Comparison of ENCODE assay signal across 25 cellular contexts in the genomic region with DNA sequence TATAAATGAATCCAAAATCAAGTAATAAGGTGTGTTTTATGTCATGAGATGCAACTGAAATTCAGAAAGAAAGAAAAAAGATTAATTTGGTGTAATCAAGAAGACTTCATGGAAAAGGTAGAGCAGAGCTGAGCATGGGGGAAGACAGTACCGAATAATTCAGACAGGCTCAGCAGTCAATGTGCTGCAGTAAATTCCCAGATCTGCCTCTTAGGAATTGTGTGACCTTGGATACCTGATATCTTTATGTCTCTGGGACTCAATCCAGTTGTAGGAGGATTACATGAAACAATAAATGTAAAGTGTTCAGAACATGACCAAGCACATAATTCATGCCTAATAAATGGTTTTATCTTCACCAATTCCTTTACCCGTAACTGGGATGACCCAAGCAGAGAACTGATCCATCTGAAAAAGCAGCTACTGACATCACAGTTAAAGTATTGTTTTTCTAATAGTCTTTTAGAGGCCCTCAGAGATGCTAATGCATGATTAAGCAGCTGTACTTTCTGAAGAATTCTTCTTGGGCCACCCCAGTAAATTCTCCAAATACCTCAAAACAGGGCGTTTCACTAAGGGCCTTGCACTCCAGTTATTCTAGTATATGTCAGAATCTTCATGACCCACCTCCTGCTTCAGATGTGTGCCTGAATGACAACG. TPM values are rescaled to one million over a fixed set of nuclear protein-coding genes. Genes with fewer than 3 reads are reported as not detected.
DNase-seq lines count a peak whose midpoint lies in the region; ATAC-seq, FAIRE-seq and TF ChIP-seq lines count a peak whose summit lies in the region.
"Had no signal": no experiment of that assay in that cellular context is flagged by ENCODE, and none has a peak within 500 bp of the region (broad histone marks: within the 10 kb centered on the region; RNA-seq: fewer than 3 reads in every experiment).

No MANE protein-coding gene starts in this region.

- H3K79me2 ChIP-seq in astrocyte (ENCODE audit: insufficient read depth, low read length), result no peaks in the 10 kb centered on the region

- H3K4me1 ChIP-seq in astrocyte (ENCODE audit: insufficient read depth, low read length) (no peaks in the 10 kb centered on the region), small intestine (ENCODE audit: control insufficient read depth in 2 of 2, insufficient read depth in 1 of 2, low read depth in 1 of 2, low read length in 1 of 2) (peaks cover 4 to 10% of the 10 kb centered on the region in 2 donors)

- H2AFZ ChIP-seq in astrocyte (ENCODE audit: low read depth, low read length), result no peak overlapping the region

- ATAC-seq in GM19035 (IDR thresholded peaks at IDR 0.05; ENCODE audit: unreplicated experiment) (no peak), HG02571 (IDR thresholded peaks at IDR 0.05; ENCODE audit: unreplicated experiment) (no peak)
- ATAC-seq: activated CD8-positive, alpha-beta T cell treated with anti-CD3 and anti-CD28 coated beads for 36 hours; Panc1 had no signal

- H3K27ac Mint-ChIP-seq in HFFc6 (no peak overlapping the region), astrocyte (ENCODE audit: unreplicated experiment) (peak overlapping the region; percentile 63)
- H3K27ac Mint-ChIP-seq: activated CD8-positive, alpha-beta T cell treated with anti-CD3 and anti-CD28 coated beads for 36 hours; activated T-cell treated with anti-CD3 and anti-CD28 coated beads, Interleukin-2, amount 50 U/mL, for 24 hours; CD8-positive, alpha-beta memory T cell; IgD-negative memory B cell had no signal

- H3K4me3 ChIP-seq in astrocyte (ENCODE audit: insufficient read depth, low read depth, low read length) (no peak overlapping the region), kidney epithelial cell (ENCODE audit: low read depth, low read length) (no peak overlapping the region), small intestine (ENCODE audit: low read depth in 1 of 2, low read length in 2 of 2) (no peak overlapping the region)

- no peaks in the 10 kb centered on the region for H4K20me1 ChIP-seq in astrocyte (ENCODE audit: insufficient read depth, low read length)

- no peak for FAIRE-seq in astrocyte (lab: Jason Lieb, UNC)
- no peak for FAIRE-seq in small intestine (lab: Jason Lieb, UNC)
- FAIRE-seq: GM18507, keratinocyte had no signal

- no peaks in the 10 kb centered on the region for H3K4me1 Mint-ChIP-seq in HFFc6 (ENCODE audit: low read depth)
- peaks cover 12% of the 10 kb centered on the region for H3K4me1 Mint-ChIP-seq in astrocyte (ENCODE audit: low read depth, unreplicated experiment)

- H3K9me3 Mint-ChIP-seq in HFFc6 (peaks cover 49% of the 10 kb centered on the region), astrocyte (ENCODE audit: unreplicated experiment) (peaks cover 2% of the 10 kb centered on the region)
- H3K9me3 Mint-ChIP-seq: activated CD8-positive, alpha-beta T cell treated with anti-CD3 and anti-CD28 coated beads for 36 hours; activated T-cell treated with anti-CD3 and anti-CD28 coated beads, Interleukin-2, amount 50 U/mL, for 24 hours; CD8-positive, alpha-beta memory T cell; IgD-negative memory B cell had no signal

- H3K36me3 Mint-ChIP-seq in HFFc6 (ENCODE audit: low read depth) (no peaks in the 10 kb centered on the region; the same call in 1 of the 2 replicates), astrocyte (ENCODE audit: low read depth, unreplicated experiment) (no peaks in the 10 kb centered on the region)
- H3K36me3 Mint-ChIP-seq: CD8-positive, alpha-beta memory T cell; IgD-negative memory B cell had no signal

- DNase-seq in HFFc6 (peak; percentile 25), astrocyte (ENCODE audit: low read depth) (no peak), kidney epithelial cell (ENCODE audit: low read depth) (peak; percentile 7), small intestine (peak; percentile 55), Kasumi-1 (lab: John Stamatoyannopoulos, UW) (no peak)
- DNase-seq: activated CD8-positive, alpha-beta T cell treated with anti-CD3 and anti-CD28 coated beads for 36 hours; activated naive CD4-positive, alpha-beta T cell treated with anti-CD3 and anti-CD28 coated beads, Interleukin-2, amount 50 U/mL, for 16 hours; activated T-cell treated with anti-CD3 and anti-CD28 coated beads, Interleukin-2, amount 50 U/mL, for 24 hours; aorta; CD8-positive, alpha-beta memory T cell; DND-41; NCI-H1694; NCI-H82; stimulated activated CD4-positive, alpha-beta T cell treated with anti-CD3 and anti-CD28 coated beads, Interleukin-12 subunit alpha, Interleukin-12 subunit beta, amount 100 ng/mL, for 4 hours had no signal

- H3K4me2 ChIP-seq in astrocyte (ENCODE audit: low read length), result no peak overlapping the region

- H3K27me3 ChIP-seq in astrocyte (ENCODE audit: insufficient read depth, low read length) (no peaks in the 10 kb centered on the region), kidney epithelial cell (ENCODE audit: control insufficient read depth, insufficient read depth, low read length) (no peaks in the 10 kb centered on the region), small intestine (ENCODE audit: control insufficient read depth in 2 of 2, insufficient read depth in 2 of 2, low read length in 2 of 2) (no peaks in the 10 kb centered on the region)

- no peaks in the 10 kb centered on the region for H3K36me3 ChIP-seq in astrocyte (ENCODE audit: insufficient read depth, low read length)
- no peaks in the 10 kb centered on the region for H3K36me3 ChIP-seq in kidney epithelial cell (ENCODE audit: control insufficient read depth, insufficient read depth, low read length)
- no peaks in the 10 kb centered on the region for H3K36me3 ChIP-seq in small intestine (ENCODE audit: control insufficient read depth in 2 of 2, insufficient read depth in 2 of 2, low read length in 2 of 2)

- H3K4me3 Mint-ChIP-seq in HFFc6, result no peak overlapping the region
- no peak overlapping the region for H3K4me3 Mint-ChIP-seq in astrocyte (ENCODE audit: unreplicated experiment)
- H3K4me3 Mint-ChIP-seq: activated CD8-positive, alpha-beta T cell treated with anti-CD3 and anti-CD28 coated beads for 36 hours; activated T-cell treated with anti-CD3 and anti-CD28 coated beads, Interleukin-2, amount 50 U/mL, for 24 hours; CD8-positive, alpha-beta memory T cell; IgD-negative memory B cell had no signal

- H3K27me3 Mint-ChIP-seq in HFFc6 (ENCODE audit: insufficient read depth), result peaks cover 2% of the 10 kb centered on the region; the same call in 1 of the 2 replicates
- H3K27me3 Mint-ChIP-seq in astrocyte (ENCODE audit: low read depth, unreplicated experiment), result no peaks in the 10 kb centered on the region
- H3K27me3 Mint-ChIP-seq: IgD-negative memory B cell had no signal

- peak overlapping the region; percentile 56 for H3K27ac ChIP-seq in astrocyte (ENCODE audit: low read depth, low read length)
- H3K27ac ChIP-seq in small intestine (ENCODE audit: low read depth in 1 of 2, low read length in 1 of 2), result no peak overlapping the region

- TF ChIP-seq CTCF in HFFc6 (IDR thresholded peaks at IDR 0.05) (no peak), astrocyte (IDR thresholded peaks at IDR 0.05; ENCODE audit: insufficient read depth, low read depth, low read length) (no peak), kidney epithelial cell (IDR thresholded peaks at IDR 0.05; ENCODE audit: insufficient read depth, low read length, poor library complexity, severe bottlenecking) (no peak)

- WGBS in small intestine, 3 donors, result 41 to 67% (median 42%) methylated on average over 4 of the region's 4 CpGs

- H3K9me3 ChIP-seq in astrocyte (ENCODE audit: insufficient read depth, low read depth, low read length) (peaks cover 3% of the 10 kb centered on the region), small intestine (ENCODE audit: control insufficient read depth, low read depth) (no peaks in the 10 kb centered on the region)

- H3K9ac ChIP-seq in astrocyte (ENCODE audit: low read length), result no peak overlapping the region

RNA-seq across cellular contexts. Expression of a gene that starts 7.8 kb away (rescaled TPM):
- under 1 TPM in 1 of 6 experiments, not detected in 5; 0.18 TPM for total RNA-seq in HFFc6 (2021; fragmentation: NEBNext Ultra II Directional; extraction: Animal tissue kit (Norgen Biotek cat#: 25700))
- 0.31 TPM in 1 of 2 replicates, not detected in the other for total RNA-seq in astrocyte
- total RNA-seq in kidney epithelial cell, result not detected in 2 replicates
- polyA plus RNA-seq in small intestine, result under 1 TPM in 1 of 3 donors, not detected in 2; 0.04 TPM
- total RNA-seq: activated CD8-positive, alpha-beta T cell treated with anti-CD3 and anti-CD28 coated beads for 36 hours; aorta; CD8-positive, alpha-beta memory T cell; fibroblast of lung; mesenteric fat pad; SK-MEL-5; T-helper 2 cell treated with Interferon-gamma antibody and Interleukin-4, amounts not matched to agents 100 ng/mL and 5 ng/mL, for 36 hours had no signal
- polyA plus RNA-seq: CD8-positive, alpha-beta memory T cell; fibroblast of lung; IgD-negative memory B cell; keratinocyte had no signal

RNA-seq across cellular contexts. Expression of a gene that starts 14.8 kb away (rescaled TPM):
- total RNA-seq in HFFc6 (2021; fragmentation: NEBNext Ultra II Directional; extraction: Animal tissue kit (Norgen Biotek cat#: 25700)), result not detected
- not detected in 2 replicates for total RNA-seq in astrocyte
- total RNA-seq in kidney epithelial cell, result not detected in 2 replicates
- not detected for polyA plus RNA-seq in small intestine
- total RNA-seq: activated CD8-positive, alpha-beta T cell treated with anti-CD3 and anti-CD28 coated beads for 36 hours; aorta; CD8-positive, alpha-beta memory T cell; fibroblast of lung; mesenteric fat pad; SK-MEL-5; T-helper 2 cell treated with Interferon-gamma antibody and Interleukin-4, amounts not matched to agents 100 ng/mL and 5 ng/mL, for 36 hours had no signal
- polyA plus RNA-seq: aorta; CD8-positive, alpha-beta memory T cell; fibroblast of lung; IgD-negative memory B cell; keratinocyte; thymus had no signal

RNA-seq across cellular contexts. Expression of a gene that starts 44.8 kb away (rescaled TPM):
- total RNA-seq in HFFc6 (2021; fragmentation: NEBNext Ultra II Directional; extraction: Animal tissue kit (Norgen Biotek cat#: 25700)), result not detected
- total RNA-seq in astrocyte (not detected in 2 replicates), kidney epithelial cell (not detected in 2 replicates)
- 1 to 10 TPM in 2 of 3 donors, not detected in 1; 1.4 to 6.2 TPM for polyA plus RNA-seq in small intestine
- total RNA-seq: fibroblast of lung, SK-MEL-5 had no signal
- polyA plus RNA-seq: fibroblast of lung had no signal

Comparison
In these comparisons a context has a peak if more than half of its experiments do, and no peak if none do; other contexts are left out.
1. DNase-seq: peak in HFFc6 (single experiment), kidney epithelial cell (single experiment) and small intestine (single experiment); none in astrocyte (single experiment) and Kasumi-1 (0 of 2).